ENCODE assay signal across 8 cellular contexts in genomic region chr16:14303654-14304394, GRCh38.
DNase-seq lines count a peak whose midpoint lies in the region; ATAC-seq and TF ChIP-seq lines count a peak whose summit lies in the region.

No MANE protein-coding gene starts in this region.

- H3K4me1 ChIP-seq in liver (ENCODE audit: control insufficient read depth in 4 of 4, insufficient read depth in 4 of 4, low read length in 3 of 4) (peaks cover 8 to 49% (median 30%) of the 10 kb centered on the region in 4 donors), upper lobe of left lung (peaks cover 8 to 29% (median 19%) of the 10 kb centered on the region in 4 donors)

- no peak for TF ChIP-seq CTCF in astrocyte of the spinal cord (IDR thresholded peaks at IDR 0.05; ENCODE audit: low read depth, low read length)
- no peak for TF ChIP-seq CTCF in liver (IDR thresholded peaks at IDR 0.05; ENCODE audit: low read depth, low read length, missing input control)
- TF ChIP-seq CTCF in upper lobe of left lung (IDR thresholded peaks at IDR 0.05) = no peak

- peak overlapping the region; percentile 88 for H3K4me3 Mint-ChIP-seq in activated naive CD4-positive, alpha-beta T cell treated with anti-CD3 and anti-CD28 coated beads, Interleukin-2, amount 50 U/mL, for 24 hours

- H3K4me3 ChIP-seq in astrocyte of the spinal cord (ENCODE audit: low read depth, low read length) (peak overlapping the region; percentile 79), liver (ENCODE audit: low read depth in 1 of 3, low read length in 3 of 3) (peak overlapping the region; percentile 68 to 97 (median 77)), upper lobe of left lung (peak overlapping the region in 3 of 4 donors; percentile 84 to 96 (median 85))

- H3K27ac ChIP-seq in liver (ENCODE audit: low read depth in 1 of 2, low read length in 2 of 2) (peak overlapping the region; percentile 40 to 68), upper lobe of left lung (peak overlapping the region in 1 of 4 donors; percentile 21)

- H3K9me3 Mint-ChIP-seq in activated naive CD4-positive, alpha-beta T cell treated with anti-CD3 and anti-CD28 coated beads, Interleukin-2, amount 50 U/mL, for 24 hours = no peaks in the 10 kb centered on the region

- no peak for TF ChIP-seq RAD21 in liver (IDR thresholded peaks at IDR 0.05)

- H3K27ac Mint-ChIP-seq in activated naive CD4-positive, alpha-beta T cell treated with anti-CD3 and anti-CD28 coated beads, Interleukin-2, amount 50 U/mL, for 24 hours = peak overlapping the region; percentile 46

- no peak for ATAC-seq in upper lobe of left lung (ENCODE audit: low FRiP score in 2 of 2)
- ATAC-seq in GM19452 (IDR thresholded peaks at IDR 0.05; ENCODE audit: unreplicated experiment) = no peak

- in situ Hi-C loops in astrocyte of the spinal cord (cut with HindIII; ENCODE audit: low sequenced_read_pairs) = no loop called here

- H3K27me3 ChIP-seq in liver (ENCODE audit: control insufficient read depth in 4 of 4, insufficient read depth in 4 of 4, low read length in 3 of 4) (no peaks in the 10 kb centered on the region), upper lobe of left lung (peaks cover 0 to 11% (median 0%) of the 10 kb centered on the region in 4 donors)

- no peak for TF ChIP-seq POLR2A in upper lobe of left lung (IDR thresholded peaks at IDR 0.05)

- TF ChIP-seq EP300 in upper lobe of left lung (IDR thresholded peaks at IDR 0.05) = no peak

- no peaks in the 10 kb centered on the region for H3K9me3 ChIP-seq in liver (ENCODE audit: control insufficient read depth in 4 of 4, low read length in 3 of 4)
- no peaks in the 10 kb centered on the region for H3K9me3 ChIP-seq in upper lobe of left lung

- H3K36me3 Mint-ChIP-seq in activated naive CD4-positive, alpha-beta T cell treated with anti-CD3 and anti-CD28 coated beads, Interleukin-2, amount 50 U/mL, for 24 hours = no peaks in the 10 kb centered on the region

- H3K36me3 ChIP-seq in liver (ENCODE audit: control insufficient read depth in 4 of 4, insufficient read depth in 3 of 4, low read depth in 1 of 4, low read length in 3 of 4) (no peaks in the 10 kb centered on the region), upper lobe of left lung (no peaks in the 10 kb centered on the region)

- peak overlapping the region; percentile 86 to 92 for H3K9ac ChIP-seq in liver (ENCODE audit: low read depth in 1 of 2, low read length in 2 of 2)

- WGBS in liver = 19% methylated on average over 30 of the region's 30 CpGs
- WGBS in upper lobe of left lung, 2 donors = 45 to 68% methylated on average over 11 to 29 of the region's 30 CpGs

- H3K4me1 Mint-ChIP-seq in activated naive CD4-positive, alpha-beta T cell treated with anti-CD3 and anti-CD28 coated beads, Interleukin-2, amount 50 U/mL, for 24 hours = peaks cover 50% of the 10 kb centered on the region

- no peak for DNase-seq in activated naive CD4-positive, alpha-beta T cell treated with Interleukin-2 at 50 U/mL for 16 hours
- no peak for DNase-seq in astrocyte of the spinal cord (ENCODE audit: low read depth, low spot score)
- no peak for DNase-seq in upper lobe of left lung
- no peak for DNase-seq in NOMO-1 treated with dmso at 0.1 percent for 144 hours (lab: John Stamatoyannopoulos, UW; ENCODE audit: unreplicated experiment)
- no peak for DNase-seq in DMS79 treated with DMSO at 0.1 percent for 48 hours (lab: John Stamatoyannopoulos, UW)

- no peaks in the 10 kb centered on the region for H3K27me3 Mint-ChIP-seq in activated naive CD4-positive, alpha-beta T cell treated with anti-CD3 and anti-CD28 coated beads, Interleukin-2, amount 50 U/mL, for 24 hours

TF ChIP-seq in liver, 16 proteins besides CTCF, POLR2A, EP300 and RAD21:
- TF ChIP-seq FOXA2 (IDR thresholded peaks at IDR 0.05) (no peak), YY1 (IDR thresholded peaks at IDR 0.05) (peak; percentile 11)
